ENCODE assay signal across 22 cellular contexts in genomic region chr6:62103186-62103859, GRCh38.
DNase-seq lines count a peak whose midpoint lies in the region; ATAC-seq and TF ChIP-seq lines count a peak whose summit lies in the region.
"Had no signal": no experiment of that assay in that cellular context is flagged by ENCODE, and none has a peak within 500 bp of the region (broad histone marks: within the 10 kb centered on the region; RNA-seq: fewer than 3 reads in every experiment).

No MANE protein-coding gene starts in this region.

- H3K27ac Mint-ChIP-seq in osteocyte (ENCODE audit: unreplicated experiment) = no peak overlapping the region
- no peak overlapping the region for H3K27ac Mint-ChIP-seq in stimulated activated effector memory CD8-positive, alpha-beta T cell treated with anti-CD3 and anti-CD28 coated beads, Interleukin-12 subunit alpha, Interleukin-12 subunit beta, amount 100 ng/mL, for 72 hours
- H3K27ac Mint-ChIP-seq: CD14-positive monocyte; CD4-positive, alpha-beta T cell; CD8-positive, alpha-beta memory T cell had no signal

- H3K27me3 Mint-ChIP-seq in osteocyte (ENCODE audit: unreplicated experiment) = no peaks in the 10 kb centered on the region
- H3K27me3 Mint-ChIP-seq: CD4-positive, alpha-beta T cell; CD8-positive, alpha-beta memory T cell had no signal

- intact Hi-C loops in cardiac septum (cut with DNase I) = no loop called here
- intact Hi-C loops in head of caudate nucleus (cut with DNase I) = no loop called here

- H3K4me1 Mint-ChIP-seq in osteocyte (ENCODE audit: unreplicated experiment) = no peaks in the 10 kb centered on the region
- H3K4me1 Mint-ChIP-seq in stimulated activated effector memory CD8-positive, alpha-beta T cell treated with anti-CD3 and anti-CD28 coated beads, Interleukin-12 subunit alpha, Interleukin-12 subunit beta, amount 100 ng/mL, for 72 hours = no peaks in the 10 kb centered on the region
- H3K4me1 Mint-ChIP-seq: CD14-positive monocyte; CD8-positive, alpha-beta memory T cell had no signal

- H3K27ac ChIP-seq in right atrium auricular region = no peak overlapping the region
- H3K27ac ChIP-seq: 22Rv1; BLaER1 treated with 17β-estradiol and CSF1 and Interleukin-3, amounts not matched to agents 10 nM and 100 nM had no signal

- TF ChIP-seq CTCF in right atrium auricular region (IDR thresholded peaks at IDR 0.05) = no peak
- no peak for TF ChIP-seq CTCF in osteocyte (IDR thresholded peaks at IDR 0.05)

- no peaks in the 10 kb centered on the region for H3K36me3 ChIP-seq in right atrium auricular region
- H3K36me3 ChIP-seq: BE2C; BLaER1 treated with 17β-estradiol and CSF1 and Interleukin-3, amounts not matched to agents 10 nM and 100 nM had no signal

- peaks cover 24% of the 10 kb centered on the region for H3K9me3 Mint-ChIP-seq in osteocyte (ENCODE audit: unreplicated experiment)
- peaks cover 12% of the 10 kb centered on the region for H3K9me3 Mint-ChIP-seq in stimulated activated effector memory CD8-positive, alpha-beta T cell treated with anti-CD3 and anti-CD28 coated beads, Interleukin-12 subunit alpha, Interleukin-12 subunit beta, amount 100 ng/mL, for 72 hours

- H3K36me3 Mint-ChIP-seq in osteocyte (ENCODE audit: unreplicated experiment) = no peaks in the 10 kb centered on the region
- H3K36me3 Mint-ChIP-seq in stimulated activated effector memory CD8-positive, alpha-beta T cell treated with anti-CD3 and anti-CD28 coated beads, Interleukin-12 subunit alpha, Interleukin-12 subunit beta, amount 100 ng/mL, for 72 hours = no peaks in the 10 kb centered on the region
- H3K36me3 Mint-ChIP-seq: CD14-positive monocyte; CD8-positive, alpha-beta memory T cell had no signal

- H3K9me3 ChIP-seq in right atrium auricular region = no peaks in the 10 kb centered on the region

- no peak overlapping the region for H3K4me3 ChIP-seq in right atrium auricular region
- H3K4me3 ChIP-seq: BLaER1 treated with 17β-estradiol and CSF1 and Interleukin-3, amounts not matched to agents 10 nM and 100 nM had no signal

- no peaks in the 10 kb centered on the region for H3K4me1 ChIP-seq in right atrium auricular region
- H3K4me1 ChIP-seq: BE2C; BLaER1 treated with 17β-estradiol and CSF1 and Interleukin-3, amounts not matched to agents 10 nM and 100 nM had no signal

- ATAC-seq in stimulated activated effector memory CD8-positive, alpha-beta T cell treated with anti-CD3 and anti-CD28 coated beads, Interleukin-12 subunit alpha, Interleukin-12 subunit beta, amount 100 ng/mL, for 72 hours = peak; percentile 36
- ATAC-seq in GM18511 (IDR thresholded peaks at IDR 0.05; ENCODE audit: unreplicated experiment) (no peak), HG02798 (IDR thresholded peaks at IDR 0.05; ENCODE audit: poor library complexity, unreplicated experiment) (no peak)

- H3K4me3 Mint-ChIP-seq in osteocyte (ENCODE audit: unreplicated experiment) = no peak overlapping the region
- no peak overlapping the region for H3K4me3 Mint-ChIP-seq in stimulated activated effector memory CD8-positive, alpha-beta T cell treated with anti-CD3 and anti-CD28 coated beads, Interleukin-12 subunit alpha, Interleukin-12 subunit beta, amount 100 ng/mL, for 72 hours
- H3K4me3 Mint-ChIP-seq: CD14-positive monocyte; CD4-positive, alpha-beta T cell; CD8-positive, alpha-beta memory T cell had no signal

- DNase-seq in cardiac septum (ENCODE audit: low spot score) = peak; percentile 68
- DNase-seq in right atrium auricular region (ENCODE audit: low spot score) = no peak
- DNase-seq in osteocyte (ENCODE audit: extremely low spot score, unreplicated experiment) = peak; percentile 74
- DNase-seq in stimulated activated effector memory CD8-positive, alpha-beta T cell treated with anti-CD3 and anti-CD28 coated beads, Interleukin-12 subunit alpha, Interleukin-12 subunit beta, amount 100 ng/mL, for 72 hours (ENCODE audit: low spot score in 2 of 2) = no peak
- DNase-seq in DMS153 (lab: John Stamatoyannopoulos, UW) = no peak
- DNase-seq in head of caudate nucleus = no peak
- DNase-seq: ACHN; AML-193; BE2C; CD4-positive, alpha-beta T cell; CD8-positive, alpha-beta memory T cell; DMS 273 treated with DMSO at 0.1 percent for 48 hours; DMS53; DMS79 treated with DMSO at 0.1 percent for 48 hours; GF-D8; GOT3; HCEC 1CT had no signal

- H3K27me3 ChIP-seq in right atrium auricular region = no peaks in the 10 kb centered on the region
- H3K27me3 ChIP-seq: BE2C; BLaER1 treated with 17β-estradiol and CSF1 and Interleukin-3, amounts not matched to agents 10 nM and 100 nM had no signal

Comparison
In these comparisons a context has a peak if more than half of its experiments do, and no peak if none do; other contexts are left out.
1. DNase-seq: peak in cardiac septum (single experiment) and osteocyte (single experiment); none in right atrium auricular region (single experiment), stimulated activated effector memory CD8-positive, alpha-beta T cell treated with anti-CD3 and anti-CD28 coated beads, Interleukin-12 subunit alpha, Interleukin-12 subunit beta, amount 100 ng/mL, for 72 hours (0 of 2), DMS153 (single experiment) and head of caudate nucleus (0 of 42).